ENCODE assay signal across 20 cellular contexts in the genomic region with DNA sequence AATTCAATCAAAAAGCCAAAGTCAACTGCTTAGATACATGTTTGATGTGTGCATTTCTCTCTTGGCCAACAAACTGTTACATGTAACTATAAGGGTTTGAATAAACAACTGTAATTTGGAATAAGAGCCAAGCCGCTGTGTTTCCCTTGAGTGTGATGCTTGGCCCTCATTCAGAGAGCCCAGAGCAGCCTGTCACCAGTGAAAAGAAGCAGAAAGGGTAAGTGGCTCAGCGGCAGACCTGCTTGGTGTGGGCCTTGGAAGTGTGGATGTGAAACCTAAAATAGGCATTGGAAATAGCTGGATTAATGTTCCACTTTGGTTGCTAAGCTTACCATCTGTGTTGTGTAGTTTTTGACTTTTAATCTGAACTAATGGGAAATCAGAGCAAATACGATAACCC.
A peak's percentile ranks its signal among the peaks of the same experiment; 100 is the strongest.
DNase-seq lines count a peak whose midpoint lies in the region; ATAC-seq, FAIRE-seq and TF ChIP-seq lines count a peak whose summit lies in the region.
"Had no signal": no experiment of that assay in that cellular context is flagged by ENCODE, and none has a peak within 500 bp of the region (broad histone marks: within the 10 kb centered on the region; RNA-seq: fewer than 3 reads in every experiment).

No MANE protein-coding gene starts in this region.

- H3K9me3 ChIP-seq in colonic mucosa (no peaks in the 10 kb centered on the region), lower lobe of right lung (no peaks in the 10 kb centered on the region)
- H3K9me3 ChIP-seq: Peyer's patch had no signal

- H3K27me3 ChIP-seq in colonic mucosa: no peaks in the 10 kb centered on the region
- H3K27me3 ChIP-seq in lower lobe of right lung (ENCODE audit: low read depth): no peaks in the 10 kb centered on the region
- H3K27me3 ChIP-seq: Peyer's patch had no signal

- H3K4me3 ChIP-seq in colonic mucosa: no peak overlapping the region
- no peak overlapping the region for H3K4me3 ChIP-seq in lower lobe of right lung
- H3K4me3 ChIP-seq: GM12878, GM23248, Peyer's patch had no signal

- H3K27ac ChIP-seq in colonic mucosa (no peak overlapping the region), lower lobe of right lung (no peak overlapping the region)
- H3K27ac ChIP-seq: 22Rv1, GM23248, Peyer's patch had no signal

- TF ChIP-seq CTCF in colonic mucosa (IDR thresholded peaks at IDR 0.05): no peak
- no peak for TF ChIP-seq CTCF in lower lobe of right lung (IDR thresholded peaks at IDR 0.05)

- H3K4me1 ChIP-seq in colonic mucosa: no peaks in the 10 kb centered on the region
- no peaks in the 10 kb centered on the region for H3K4me1 ChIP-seq in lower lobe of right lung
- H3K4me1 ChIP-seq: Peyer's patch had no signal

- no peaks in the 10 kb centered on the region for H3K36me3 ChIP-seq in colonic mucosa
- H3K36me3 ChIP-seq in lower lobe of right lung: no peaks in the 10 kb centered on the region
- H3K36me3 ChIP-seq: Peyer's patch had no signal

- FAIRE-seq in urothelium cell line (lab: Jason Lieb, UNC): no peak
- FAIRE-seq: GM12878, GM19239 had no signal

- no peak for ATAC-seq in lower lobe of right lung
- ATAC-seq: GM12878 had no signal

- intact Hi-C loops in colonic mucosa (cut with DNase I): no loop called here
- intact Hi-C loops in lower lobe of right lung (cut with DNase I): no loop called here

- H3K9ac ChIP-seq in colonic mucosa (ENCODE audit: low read depth in 2 of 2, low read length in 2 of 2): no peak overlapping the region
- H3K9ac ChIP-seq: GM23248 had no signal

- DNase-seq in DMS153 (lab: John Stamatoyannopoulos, UW) (peak; percentile 5), DMS153 treated with DMSO at 0.1 percent for 48 hours (lab: John Stamatoyannopoulos, UW; ENCODE audit: unreplicated experiment) (no peak), Ammon's horn (ENCODE audit: low spot score) (peak; percentile 25), NCI-H2107 treated with DMSO at 0.1 percent for 48 hours (lab: John Stamatoyannopoulos, UW; ENCODE audit: unreplicated experiment) (peak; percentile 13), SK-N-DZ (ENCODE audit: low spot score) (peak; percentile 6), colonic mucosa (no peak), urothelium cell line (ENCODE audit: low spot score) (no peak), lower lobe of right lung (no peak)
- DNase-seq: AML-193, GF-D8, GM23248, HCEC 1CT, Karpas-422, NCI-H1436 treated with DMSO at 0.1 percent for 48 hours, NCI-H226, Peyer's patch, SW 1271 had no signal

Comparison
In these comparisons a context has a peak if more than half of its experiments do, and no peak if none do; other contexts are left out.
1. DNase-seq: peak in DMS153 (single experiment), Ammon's horn (single experiment), NCI-H2107 treated with DMSO at 0.1 percent for 48 hours (single experiment) and SK-N-DZ (single experiment); none in DMS153 treated with DMSO at 0.1 percent for 48 hours (single experiment), colonic mucosa (single experiment), urothelium cell line (single experiment) and lower lobe of right lung (single experiment).